Comparison of ENCODE assay signal across 8 cellular contexts in the genomic region with DNA sequence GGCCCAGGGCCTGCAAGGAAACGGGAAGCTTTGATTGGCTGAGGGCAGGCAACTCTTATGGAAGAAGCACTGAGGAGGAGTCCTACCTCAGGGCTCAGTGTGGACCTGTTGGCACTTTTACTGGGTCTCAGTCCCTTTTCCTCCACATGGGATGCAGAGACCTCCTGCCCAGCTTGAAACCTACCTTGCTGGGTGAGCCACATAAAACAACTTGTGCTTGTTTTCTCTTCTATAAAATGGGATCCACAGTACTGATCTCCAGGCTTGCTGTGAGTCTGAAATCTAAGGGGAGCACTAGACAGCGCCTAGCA. TPM values are rescaled to one million over a fixed set of nuclear protein-coding genes. Genes with fewer than 3 reads are reported as not detected.
DNase-seq lines count a peak whose midpoint lies in the region; ATAC-seq and TF ChIP-seq lines count a peak whose summit lies in the region.

No MANE protein-coding gene starts in this region.

- BruUV-seq in PC-9 (replicated peaks; lab: Mats Ljungman, UMichigan) = no TSS peak

- peak overlapping the region; percentile 99 for H3K27ac ChIP-seq in PC-9
- peak overlapping the region; percentile 67 to 77 (median 73) for H3K27ac ChIP-seq in esophagus muscularis mucosa (replicated peaks in 1 of 4)

- H3K9me3 ChIP-seq in PC-9 (ENCODE audit: insufficient read depth, low read depth) = no peaks in the 10 kb centered on the region
- H3K9me3 ChIP-seq in esophagus muscularis mucosa = no peaks in the 10 kb centered on the region

- H2AFZ ChIP-seq in PC-9 = no peak overlapping the region

- TF ChIP-seq EP300 in esophagus muscularis mucosa (IDR thresholded peaks at IDR 0.05) = no peak

- 67% methylated on average over 2 of the region's 2 CpGs for WGBS in esophagus muscularis mucosa

- H3F3A ChIP-seq in PC-9 (ENCODE audit: insufficient read depth, low read depth) = peaks cover 48% of the 10 kb centered on the region

- ATAC-seq in GM21737 (IDR thresholded peaks at IDR 0.05; ENCODE audit: unreplicated experiment) (no peak), GM21723 (IDR thresholded peaks at IDR 0.05; ENCODE audit: unreplicated experiment) (no peak), HG03196 (IDR thresholded peaks at IDR 0.05; ENCODE audit: unreplicated experiment) (no peak)

- peak overlapping the region; percentile 87 for H3K4me3 ChIP-seq in GM12865 (ENCODE audit: low read depth, low read length)
- peak overlapping the region; percentile 94 for H3K4me3 ChIP-seq in PC-9
- peak overlapping the region in 3 of 4 donors; percentile 54 to 62 (median 56) for H3K4me3 ChIP-seq in esophagus muscularis mucosa
- H3K4me3 ChIP-seq in retinal pigment epithelial cell (ENCODE audit: low read length) = peak overlapping the region; percentile 85

- peaks cover 15% of the 10 kb centered on the region for H4K20me1 ChIP-seq in PC-9 (ENCODE audit: insufficient read depth)

- H3K4me2 ChIP-seq in PC-9 = peak overlapping the region; percentile 99

- DNase-seq in GM12865 (ENCODE audit: low read depth) (no peak), PC-9 (no peak), esophagus muscularis mucosa (ENCODE audit: extremely low spot score) (no peak), retinal pigment epithelial cell (ENCODE audit: low read depth) (no peak), NCI-H187 treated with DMSO at 0.1 percent for 48 hours (lab: John Stamatoyannopoulos, UW) (no peak)

- H3K4me1 ChIP-seq in PC-9 (replicated peaks; ENCODE audit: insufficient read depth) = peaks cover 45% of the 10 kb centered on the region
- peaks cover 21 to 43% (median 34%) of the 10 kb centered on the region in 4 donors for H3K4me1 ChIP-seq in esophagus muscularis mucosa

- H3K36me3 ChIP-seq in PC-9 (ENCODE audit: low read depth) (0 out of 2 replicates have a peak, but pooled peaks cover 6% of the 10 kb centered on the region), esophagus muscularis mucosa (no peaks in the 10 kb centered on the region)

- intact Hi-C loops in PC-9 (cut with micrococcal nuclease; ENCODE audit: unreplicated experiment) (loop anchor here (5.0 to 10.0 kb wide), 2 partner anchors 227 to 340 kb away; partner anchors contain the start of gene SH3GLB2), esophagus muscularis mucosa (cut with DNase I) (no loop called here)

- TF ChIP-seq POLR2A in esophagus muscularis mucosa (IDR thresholded peaks at IDR 0.05; ENCODE audit: low read depth) = no peak

- H3K9me2 ChIP-seq in PC-9 (ENCODE audit: insufficient read depth) = no peaks in the 10 kb centered on the region

- no peak for TF ChIP-seq CTCF in GM12865 (IDR thresholded peaks at IDR 0.05; ENCODE audit: insufficient read depth, low read depth, low read length, missing control alignments)
- TF ChIP-seq CTCF in PC-9 (conservative IDR thresholded peaks at IDR 0.05) = no peak
- TF ChIP-seq CTCF in esophagus muscularis mucosa (IDR thresholded peaks at IDR 0.05) = no peak
- TF ChIP-seq CTCF in retinal pigment epithelial cell (conservative IDR thresholded peaks at IDR 0.05; ENCODE audit: low read depth, low read length) = no peak

- POLR2A ChIA-PET in PC-9 (lab: Charles Lee; ENCODE audit: unreplicated experiment) = interaction anchor here (0.6 to 1.8 kb wide), 5 partner anchors 15 to 145 kb away, joined by 3 to 20 read pairs (median 5); partner anchors contain the start of genes SPOUT1 and ZDHHC12

- H3K27me3 ChIP-seq in PC-9 (ENCODE audit: insufficient read depth, low read depth) (no peaks in the 10 kb centered on the region), esophagus muscularis mucosa (no peaks in the 10 kb centered on the region)

- CTCF ChIA-PET in PC-9 (lab: Charles Lee) = interaction anchor here (0.5 kb wide), 1 partner anchor 17 kb away, joined by 5 read pairs; no protein-coding TSS in a partner anchor

- peaks cover 76% of the 10 kb centered on the region for H3K79me2 ChIP-seq in PC-9 (ENCODE audit: low read depth)

RNA-seq across cellular contexts. Expression of gene SET, which starts 4.0 kb away (rescaled TPM):
- total RNA-seq in PC-9 (2021) (539 and 738 TPM in 2 replicates), esophagus muscularis mucosa (100 to 1,000 TPM; 170 to 239 (median 205) TPM)

RNA-seq across cellular contexts. Expression of gene PKN3, which starts 17.3 kb away (rescaled TPM):
- total RNA-seq in PC-9 (2021) = 5.5 and 9.1 TPM in 2 replicates
- total RNA-seq in esophagus muscularis mucosa = 1 to 10 TPM; 4.0 to 10.0 (median 7.6) TPM

RNA-seq across cellular contexts. Expression of gene DYNC2I2, which starts 28.3 kb away (rescaled TPM):
- 225 and 263 TPM in 2 replicates for total RNA-seq in PC-9 (2021)
- total RNA-seq in esophagus muscularis mucosa = 10 to 100 TPM; 27.8 to 54.8 (median 39.2) TPM

RNA-seq across cellular contexts. Expression of gene ZDHHC12, which starts 39.0 kb away (rescaled TPM):
- total RNA-seq in PC-9 (2021) (102 and 133 TPM in 2 replicates), esophagus muscularis mucosa (10 to 100 TPM; 23.3 to 35.7 (median 29.8) TPM)
